ENCODE assay signal across 18 cellular contexts in genomic region chr7:51344406-51344805, GRCh38. TPM values are rescaled to one million over a fixed set of nuclear protein-coding genes. Genes with fewer than 3 reads are reported as not detected.
DNase-seq lines count a peak whose midpoint lies in the region; ATAC-seq lines count a peak whose summit lies in the region.
"Had no signal": no experiment of that assay in that cellular context is flagged by ENCODE, and none has a peak within 500 bp of the region (broad histone marks: within the 10 kb centered on the region; RNA-seq: fewer than 3 reads in every experiment).

No MANE protein-coding gene starts in this region.

- peak; percentile 35 for ATAC-seq in left ventricle myocardium superior
- no peak for ATAC-seq in right cardiac atrium
- ATAC-seq in left colon = peak; percentile 40
- no peak for ATAC-seq in HG03460 (IDR thresholded peaks at IDR 0.05; ENCODE audit: unreplicated experiment)
- no peak for ATAC-seq in aorta (ENCODE audit: low FRiP score)
- no peak for ATAC-seq in GM18909 (IDR thresholded peaks at IDR 0.05; ENCODE audit: poor library complexity, unreplicated experiment)

- H3K9me3 ChIP-seq in right cardiac atrium (ENCODE audit: control insufficient read depth, low read length) = no peaks in the 10 kb centered on the region
- peaks cover 1% of the 10 kb centered on the region for H3K9me3 ChIP-seq in aorta (ENCODE audit: control insufficient read depth, low read length)
- H3K9me3 ChIP-seq: HAP-1, spleen had no signal

- H3K27ac ChIP-seq in right cardiac atrium (ENCODE audit: low read length) (no peak overlapping the region), aorta (ENCODE audit: low read depth in 1 of 2, low read length in 2 of 2) (no peak overlapping the region)
- H3K27ac ChIP-seq: KMS-11, spleen had no signal

- no peaks in the 10 kb centered on the region for H3K27me3 ChIP-seq in right cardiac atrium (ENCODE audit: control insufficient read depth, insufficient read depth)
- no peaks in the 10 kb centered on the region for H3K27me3 ChIP-seq in aorta (ENCODE audit: control insufficient read depth in 1 of 2, insufficient read depth in 2 of 2, low read length in 1 of 2)
- H3K27me3 ChIP-seq: spleen had no signal

- H3K36me3 ChIP-seq in aorta (ENCODE audit: control insufficient read depth in 1 of 2, insufficient read depth in 2 of 2, low read length in 1 of 2) = no peaks in the 10 kb centered on the region
- H3K36me3 ChIP-seq: HAP-1, spleen had no signal

- intact Hi-C loops in left ventricle myocardium superior (cut with micrococcal nuclease) (no loop called here), right cardiac atrium (cut with DNase I) (no loop called here), left colon (cut with DNase I, micrococcal nuclease) (no loop called here), aorta (cut with DNase I) (no loop called here)

- 44% methylated on average over 4 of the region's 4 CpGs for WGBS in right cardiac atrium
- WGBS in aorta, 2 donors = 57 to 59% methylated on average over 4 of the region's 4 CpGs

- H3K4me3 ChIP-seq in right cardiac atrium (ENCODE audit: low read length) (no peak overlapping the region), aorta (ENCODE audit: low read length in 2 of 2) (no peak overlapping the region)
- H3K4me3 ChIP-seq: HAP-1, spleen had no signal

- peaks cover 5% of the 10 kb centered on the region for H3K4me1 ChIP-seq in right cardiac atrium (ENCODE audit: control insufficient read depth, insufficient read depth, low read length)
- no peaks in the 10 kb centered on the region for H3K4me1 ChIP-seq in aorta (ENCODE audit: control insufficient read depth in 1 of 2, insufficient read depth in 2 of 2, low read length in 2 of 2)
- H3K4me1 ChIP-seq: HAP-1, spleen had no signal

- DNase-seq in left ventricle myocardium superior (no peak), right cardiac atrium (no peak), NCI-H748 (lab: John Stamatoyannopoulos, UW; ENCODE audit: unreplicated experiment) (peak; percentile 91), left colon (no peak), aorta (no peak), nucleus accumbens (lab: John Stamatoyannopoulos, UW) (no peak)
- DNase-seq: activated CD4-positive, alpha-beta T cell treated with anti-CD3 and anti-CD28 coated beads, Interleukin-2, amount 50 U/mL, for 1 hour; COR-L47; mesenchymal stem cell; occipital lobe; spleen had no signal

RNA-seq across cellular contexts. Expression of gene COBL, which starts 27.8 kb away (rescaled TPM):
- total RNA-seq in left ventricle myocardium superior (91.2 TPM), right cardiac atrium (10 to 100 TPM; 45.9 to 56.5 (median 54.7) TPM), left colon (10 to 100 TPM; 66.1 to 75.7 TPM), aorta (1 to 10 TPM in 1 of 2 donors, under 1 TPM in 1; 0.75 to 1.5 TPM)
- polyA plus RNA-seq in right cardiac atrium (27.0 TPM), aorta (1 to 10 TPM in 1 of 2 donors, under 1 TPM in 1; 0.31 to 5.3 TPM)
- total RNA-seq: activated T-helper 1 cell treated with anti-CD3 and anti-CD28 coated beads, Interleukin-12 subunit alpha, Interleukin-12 subunit beta, Interleukin-2, Interleukin-4 antibody, amounts not matched to agents 30 ng/mL and 10 ng/mL and 1 ng/mL, durations not matched to agents 14 hours and 24 hours and 36 hours; RPMI7951; T-helper 2 cell treated with Interferon-gamma antibody and Interleukin-4, amounts not matched to agents 100 ng/mL and 5 ng/mL, for 36 hours had no signal

Comparison
In these comparisons a context has a peak if more than half of its experiments do, and no peak if none do; other contexts are left out.
1. ATAC-seq: peak in left ventricle myocardium superior (single experiment) and left colon (single experiment); none in right cardiac atrium (0 of 2), HG03460 (single experiment), aorta (single experiment) and GM18909 (single experiment).
2. RNA of gene COBL, which starts 27.8 kb away (total RNA-seq): 91.2 TPM in left ventricle myocardium superior (single experiment), 66.1 to 75.7 TPM in left colon and 45.9 to 56.5 TPM in right cardiac atrium; 0.75 to 1.5 TPM in aorta; every median in the first group is over 10 times any median in the second.